In the genomic region with DNA sequence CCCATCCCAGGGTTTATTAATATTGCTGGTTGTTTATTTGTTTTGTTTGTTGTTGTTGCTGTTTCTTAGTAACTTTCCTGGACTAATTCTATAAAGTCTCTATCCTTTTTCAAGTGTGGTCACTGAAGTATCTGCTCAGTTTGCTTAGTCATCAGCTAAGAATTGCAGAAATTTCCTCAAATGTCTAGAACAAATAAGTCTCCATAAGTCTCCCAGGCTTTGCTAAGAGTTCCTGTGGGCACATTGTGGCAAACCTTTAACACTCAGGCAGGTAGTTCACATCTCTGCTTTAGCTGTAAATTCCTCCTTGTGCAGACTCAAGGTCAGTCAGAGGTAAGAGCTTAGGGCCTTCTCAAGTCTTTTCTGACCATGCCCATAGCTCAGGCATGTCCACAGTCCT, we compare ENCODE assay signal across 14 cellular contexts. TPM values are rescaled to one million over a fixed set of nuclear protein-coding genes. Genes with fewer than 3 reads are reported as not detected.
A peak's percentile ranks its signal among the peaks of the same experiment; 100 is the strongest.
DNase-seq lines count a peak whose midpoint lies in the region; ATAC-seq and TF ChIP-seq lines count a peak whose summit lies in the region.
"Had no signal": no experiment of that assay in that cellular context is flagged by ENCODE, and none has a peak within 500 bp of the region (broad histone marks: within the 10 kb centered on the region; RNA-seq: fewer than 3 reads in every experiment).

No MANE protein-coding gene starts in this region.

- peaks cover 4% of the 10 kb centered on the region for H3K9me3 Mint-ChIP-seq in neural progenitor cell

- no peak overlapping the region for H3K4me2 ChIP-seq in neural progenitor cell

- H3K4me3 Mint-ChIP-seq in neural progenitor cell = no peak overlapping the region
- H3K4me3 Mint-ChIP-seq: activated T-cell treated with anti-CD3 and anti-CD28 coated beads, Interleukin-2, amount 50 U/mL, for 24 hours had no signal

- no peak overlapping the region for H3K27ac ChIP-seq in neural progenitor cell
- no peak overlapping the region for H3K27ac ChIP-seq in lower lobe of right lung
- H3K27ac ChIP-seq: C4-2B, heart right ventricle, VCaP had no signal

- no peaks in the 10 kb centered on the region for H3K36me3 Mint-ChIP-seq in neural progenitor cell

- in situ Hi-C loops in astrocyte of the spinal cord (cut with HindIII; ENCODE audit: low sequenced_read_pairs) = no loop called here

- H3K4me3 ChIP-seq in astrocyte of the spinal cord (ENCODE audit: low read depth, low read length) (no peak overlapping the region), neural progenitor cell (no peak overlapping the region), lower lobe of right lung (no peak overlapping the region)
- H3K4me3 ChIP-seq: heart right ventricle had no signal

- DNase-seq in AG08396 (ENCODE audit: low spot score) (peak; percentile 60), HT1080 (ENCODE audit: low read depth) (peak; percentile 97), astrocyte of the spinal cord (ENCODE audit: low read depth, low spot score) (peak; percentile 94), islet precursor cell (peak; percentile 80), NCI-H1048 (lab: John Stamatoyannopoulos, UW) (no peak), neural progenitor cell (ENCODE audit: low spot score) (no peak), lower lobe of right lung (no peak)
- DNase-seq: activated T-cell treated with anti-CD3 and anti-CD28 coated beads, Interleukin-2, amount 50 U/mL, for 24 hours; heart right ventricle; NCI-H1930 had no signal

- H3K27me3 ChIP-seq in neural progenitor cell (no peaks in the 10 kb centered on the region), lower lobe of right lung (ENCODE audit: low read depth) (no peaks in the 10 kb centered on the region)
- H3K27me3 ChIP-seq: heart right ventricle had no signal

- no peaks in the 10 kb centered on the region for H3K79me2 ChIP-seq in neural progenitor cell (ENCODE audit: low read depth)

- H3K9me3 ChIP-seq in neural progenitor cell (ENCODE audit: low read depth) (no peaks in the 10 kb centered on the region), lower lobe of right lung (no peaks in the 10 kb centered on the region)

- H3K27me3 Mint-ChIP-seq in neural progenitor cell (ENCODE audit: insufficient read depth, low read depth) = no peaks in the 10 kb centered on the region

- H3K36me3 ChIP-seq in neural progenitor cell (no peaks in the 10 kb centered on the region), lower lobe of right lung (no peaks in the 10 kb centered on the region)

- no peak overlapping the region for H2AFZ ChIP-seq in neural progenitor cell (replicated peaks)

- no peak for TF ChIP-seq CTCF in astrocyte of the spinal cord (IDR thresholded peaks at IDR 0.05; ENCODE audit: low read depth, low read length)
- TF ChIP-seq CTCF in neural progenitor cell (IDR thresholded peaks at IDR 0.05) = no peak
- TF ChIP-seq CTCF in lower lobe of right lung (IDR thresholded peaks at IDR 0.05) = no peak

- ATAC-seq in HG03354 (IDR thresholded peaks at IDR 0.05; ENCODE audit: poor library complexity, severe bottlenecking, unreplicated experiment) = no peak
- no peak for ATAC-seq in lower lobe of right lung
- ATAC-seq: heart right ventricle had no signal

- no peaks in the 10 kb centered on the region for H4K20me1 ChIP-seq in neural progenitor cell (ENCODE audit: low read depth)

- no peak overlapping the region for H3K27ac Mint-ChIP-seq in neural progenitor cell
- H3K27ac Mint-ChIP-seq: activated T-cell treated with anti-CD3 and anti-CD28 coated beads, Interleukin-2, amount 50 U/mL, for 24 hours had no signal

- H3K9ac ChIP-seq in neural progenitor cell = no peak overlapping the region

- intact Hi-C loops in lower lobe of right lung (cut with DNase I) = no loop called here

- H3K4me1 ChIP-seq in neural progenitor cell (no peaks in the 10 kb centered on the region), lower lobe of right lung (no peaks in the 10 kb centered on the region)
- H3K4me1 ChIP-seq: heart right ventricle had no signal

- no peaks in the 10 kb centered on the region for H3K4me1 Mint-ChIP-seq in neural progenitor cell

- H3F3A ChIP-seq in neural progenitor cell (ENCODE audit: low read depth) = no peaks in the 10 kb centered on the region

RNA-seq across cellular contexts. Expression of a gene that starts 38.9 kb away (rescaled TPM):
- total RNA-seq in HT1080 (2014; rRNA removed; shearing (Covaris generic)) = not detected in 2 replicates
- polyA plus RNA-seq in HT1080 (2015; cell fraction: cytosol; rRNA removed) = not detected in 2 replicates
- polyA plus RNA-seq in HT1080 (2015; cell fraction: nucleus; rRNA removed) = not detected in 2 replicates
- total RNA-seq in neural progenitor cell (ENCODE audit: low replicate concordance) (not detected in 2 replicates), lower lobe of right lung (not detected)
- total RNA-seq: heart right ventricle, skeletal muscle tissue had no signal
- polyA plus RNA-seq: heart right ventricle had no signal

Comparison
In these comparisons a context has a peak if more than half of its experiments do, and no peak if none do; other contexts are left out.
1. DNase-seq: peak in AG08396 (single experiment), HT1080 (single experiment), astrocyte of the spinal cord (single experiment) and islet precursor cell (single experiment); none in NCI-H1048 (single experiment), neural progenitor cell (single experiment) and lower lobe of right lung (single experiment).